ENCODE assay signal across 19 cellular contexts in genomic region chr1:212101735-212102134, GRCh38.
"Had no signal": no experiment of that assay in that cellular context is flagged by ENCODE, and none has a peak within 500 bp of the region (broad histone marks: within the 10 kb centered on the region; RNA-seq: fewer than 3 reads in every experiment).

No MANE protein-coding gene starts in this region.

- H3K27ac Mint-ChIP-seq: mesothelial cell of epicardium; nephron progenitor cell; stimulated activated memory B cell treated with anti-CD40 and anti-IgM and Interleukin-4, amounts not matched to agents 10 μg/mL and 1 μg/mL and 100 μg/mL, for 72 hours had no signal

- H3K27me3 Mint-ChIP-seq: central memory CD8-positive, alpha-beta T cell; naive B cell; stimulated activated memory B cell treated with anti-CD40 and anti-IgM and Interleukin-4, amounts not matched to agents 10 μg/mL and 1 μg/mL and 100 μg/mL, for 72 hours had no signal

- ATAC-seq: foreskin keratinocyte; heart right ventricle; stimulated activated memory B cell treated with anti-CD40 and anti-IgM and Interleukin-4, amounts not matched to agents 10 μg/mL and 1 μg/mL and 100 μg/mL, for 72 hours had no signal

- H3K4me1 Mint-ChIP-seq: central memory CD8-positive, alpha-beta T cell; naive B cell; stimulated activated memory B cell treated with anti-CD40 and anti-IgM and Interleukin-4, amounts not matched to agents 10 μg/mL and 1 μg/mL and 100 μg/mL, for 72 hours had no signal

- H3K4me3 Mint-ChIP-seq: central memory CD8-positive, alpha-beta T cell; mesothelial cell of epicardium; naive B cell; nephron progenitor cell; stimulated activated memory B cell treated with anti-CD40 and anti-IgM and Interleukin-4, amounts not matched to agents 10 μg/mL and 1 μg/mL and 100 μg/mL, for 72 hours had no signal

- DNase-seq: activated CD8-positive, alpha-beta memory T cell treated with anti-CD3 and anti-CD28 coated beads for 24 hours; activated naive CD4-positive, alpha-beta T cell treated with Interleukin-2 at 50 U/mL for 16 hours; anterior cingulate cortex; dermis blood vessel endothelial cell; effector CD4-positive, alpha-beta T cell; foreskin keratinocyte; heart right ventricle; naive B cell; nephron progenitor cell; ovary; retina; sigmoid colon; small intestine; stimulated activated CD4-positive, alpha-beta T cell treated with anti-CD3 and anti-CD28 coated beads, Interleukin-4, amount 100 ng/mL, for 24 hours; T-helper 9 cell; WERI-Rb-1 had no signal
